ENCODE assay signal across 8 cellular contexts in genomic region chr20:31661625-31662371, GRCh38. TPM values are rescaled to one million over a fixed set of nuclear protein-coding genes. Genes with fewer than 3 reads are reported as not detected.
DNase-seq lines count a peak whose midpoint lies in the region; ATAC-seq and TF ChIP-seq lines count a peak whose summit lies in the region.

No MANE protein-coding gene starts in this region.

- CTCF ChIA-PET in activated CD8-positive, alpha-beta T cell treated with anti-CD3 and anti-CD28 coated beads for 36 hours (lab: Charles Lee) = interaction anchor here (0.7 to 10.1 kb wide), 27 partner anchors 10 to 185 kb away, joined by 3 to 333 read pairs (median 6); partner anchors contain the start of genes BCL2L1 and TPX2

- H3K9me3 Mint-ChIP-seq in activated CD8-positive, alpha-beta T cell treated with anti-CD3 and anti-CD28 coated beads for 36 hours = no peaks in the 10 kb centered on the region

- peak; percentile 78 for TF ChIP-seq CTCF in activated CD8-positive, alpha-beta T cell treated with anti-CD3 and anti-CD28 coated beads for 36 hours (IDR thresholded peaks at IDR 0.05)

- DNase-seq in A172 (ENCODE audit: low spot score) = peak; percentile 73
- DNase-seq in NCI-H748 (lab: John Stamatoyannopoulos, UW; ENCODE audit: unreplicated experiment) = peak; percentile 77
- DNase-seq in activated CD8-positive, alpha-beta T cell treated with anti-CD3 and anti-CD28 coated beads for 36 hours = peak; percentile 86
- peak; percentile 81 for DNase-seq in effector CD4-positive, alpha-beta T cell
- peak; percentile 78 to 82 for DNase-seq in lung microvascular endothelial cell (ENCODE audit: low read depth in 2 of 2)
- peak; percentile 57 to 71 (median 67) for DNase-seq in stimulated activated CD4-positive, alpha-beta T cell treated with anti-CD3 and anti-CD28 coated beads, TNF-alpha, amount 100 ng/mL, for 4 hours (ENCODE audit: low read depth in 3 of 3)

- H3K36me3 Mint-ChIP-seq in activated CD8-positive, alpha-beta T cell treated with anti-CD3 and anti-CD28 coated beads for 36 hours (ENCODE audit: low read depth) = peaks cover 40% of the 10 kb centered on the region

- H3K4me1 Mint-ChIP-seq in activated CD8-positive, alpha-beta T cell treated with anti-CD3 and anti-CD28 coated beads for 36 hours (ENCODE audit: low read depth) = peaks cover 57% of the 10 kb centered on the region

- POLR2A ChIA-PET in activated CD8-positive, alpha-beta T cell treated with anti-CD3 and anti-CD28 coated beads for 36 hours (lab: Charles Lee) = interaction anchor here (0.5 to 6.0 kb wide), 13 partner anchors 8 to 67 kb away, joined by 3 to 56 read pairs (median 4); partner anchors contain the start of gene BCL2L1

- H3K27ac Mint-ChIP-seq in activated CD8-positive, alpha-beta T cell treated with anti-CD3 and anti-CD28 coated beads for 36 hours = peak overlapping the region; percentile 83

- H3K4me3 Mint-ChIP-seq in activated CD8-positive, alpha-beta T cell treated with anti-CD3 and anti-CD28 coated beads for 36 hours = peak overlapping the region; percentile 58

- no peaks in the 10 kb centered on the region for H3K27me3 Mint-ChIP-seq in activated CD8-positive, alpha-beta T cell treated with anti-CD3 and anti-CD28 coated beads for 36 hours

- peak; percentile 61 for ATAC-seq in GM18858 (IDR thresholded peaks at IDR 0.05; ENCODE audit: unreplicated experiment)
- peak; percentile 56 for ATAC-seq in HG03280 (IDR thresholded peaks at IDR 0.05; ENCODE audit: unreplicated experiment)
- ATAC-seq in activated CD8-positive, alpha-beta T cell treated with anti-CD3 and anti-CD28 coated beads for 36 hours = peak; percentile 75

- intact Hi-C loops in activated CD8-positive, alpha-beta T cell treated with anti-CD3 and anti-CD28 coated beads for 36 hours (cut with micrococcal nuclease) = loop anchor here (2.0 kb wide), 1 partner anchor 61 kb away; the partner anchor contains the start of gene BCL2L1

RNA-seq across cellular contexts. Expression of gene COX4I2, which starts 24.1 kb away (rescaled TPM):
- not detected in 2 replicates for total RNA-seq in A172 (2014; rRNA removed; shearing (Covaris generic))
- total RNA-seq in activated CD8-positive, alpha-beta T cell treated with anti-CD3 and anti-CD28 coated beads for 36 hours = not detected
- not detected in 2 replicates for total RNA-seq in lung microvascular endothelial cell

RNA-seq across cellular contexts. Expression of gene ID1, which starts 56.7 kb away (rescaled TPM):
- 395 and 602 TPM in 2 replicates for total RNA-seq in A172 (2014; rRNA removed; shearing (Covaris generic))
- total RNA-seq in activated CD8-positive, alpha-beta T cell treated with anti-CD3 and anti-CD28 coated beads for 36 hours = under 1 TPM; 0.41 to 0.54 TPM
- 478 and 838 TPM in 2 replicates for total RNA-seq in lung microvascular endothelial cell

Comparison
In these comparisons a context has a peak if more than half of its experiments do, and no peak if none do; other contexts are left out.
1. Peak in every context shown above with its lines: DNase-seq and ATAC-seq.
2. RNA of gene ID1, which starts 56.7 kb away (total RNA-seq): 478 to 838 TPM in lung microvascular endothelial cell and 395 to 602 TPM in A172; 0.41 to 0.54 TPM in activated CD8-positive, alpha-beta T cell treated with anti-CD3 and anti-CD28 coated beads for 36 hours; every median in the first group is over 100 times any median in the second.